ENCODE assay signal across 1 cellular context in the genomic region with DNA sequence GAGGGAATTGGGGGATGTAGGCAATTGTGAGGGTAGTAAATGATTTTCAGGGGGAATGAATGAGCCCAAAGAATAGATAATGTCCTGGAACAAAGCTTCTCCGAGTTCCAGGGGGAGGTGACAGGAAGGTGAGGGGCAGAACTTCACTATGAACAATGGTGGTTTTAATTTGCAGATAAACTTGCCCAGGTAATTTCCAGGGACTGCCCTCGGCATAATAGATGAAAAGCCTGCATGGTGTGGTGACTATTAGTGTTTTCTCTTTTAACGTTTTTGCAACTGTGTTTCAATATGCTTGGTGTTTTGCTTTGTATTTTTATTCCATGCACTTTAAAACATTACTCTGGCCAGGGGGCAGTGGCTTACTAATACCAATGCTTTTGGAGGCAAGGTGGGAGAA.
TF ChIP-seq lines count a peak whose summit lies in the region.

No MANE protein-coding gene starts in this region.

TF ChIP-seq in GM12878, 131 proteins besides CTCF, POLR2A, EP300 and RAD21 (continued from another document):
- no peak for TF ChIP-seq MXI1 (IDR thresholded peaks at IDR 0.05; ENCODE audit: low read depth, low read length)
- TF ChIP-seq CHD1 (IDR thresholded peaks at IDR 0.05; ENCODE audit: low read depth, low read length) = no peak
- TF ChIP-seq FOXK2 (IDR thresholded peaks at IDR 0.05) = no peak
- no peak; a peak in 1 of 4 replicates for TF ChIP-seq IKZF2 (IDR thresholded peaks at IDR 0.05)
- TF ChIP-seq SIN3A (IDR thresholded peaks at IDR 0.05; ENCODE audit: low read depth, low read length) = no peak
- no peak for TF ChIP-seq ELK1 (IDR thresholded peaks at IDR 0.05; ENCODE audit: low read depth, low read length)
- TF ChIP-seq SREBF2 (IDR thresholded peaks at IDR 0.05; ENCODE audit: low read length) = no peak
- TF ChIP-seq NR2C1 (IDR thresholded peaks at IDR 0.05) = no peak
- TF ChIP-seq ZBTB11 (CRISPR knock-in tag; IDR thresholded peaks at IDR 0.05) = no peak
- no peak for TF ChIP-seq SREBF1 (IDR thresholded peaks at IDR 0.05; ENCODE audit: low read length)
- no peak for TF ChIP-seq STAT1 (conservative IDR thresholded peaks at IDR 0.05)
- no peak for TF ChIP-seq GATAD2B (conservative IDR thresholded peaks at IDR 0.05; ENCODE audit: low read depth)
- TF ChIP-seq KDM1A (IDR thresholded peaks at IDR 0.05; ENCODE audit: borderline replicate concordance) = no peak
- no peak for TF ChIP-seq NBN (IDR thresholded peaks at IDR 0.05)
- no peak for TF ChIP-seq TCF7 (IDR thresholded peaks at IDR 0.05; ENCODE audit: borderline replicate concordance)
- no peak for TF ChIP-seq STAT3 (IDR thresholded peaks at IDR 0.05; ENCODE audit: low read depth, low read length)
- no peak for TF ChIP-seq EZH2 (IDR thresholded peaks at IDR 0.05; ENCODE audit: borderline replicate concordance, control insufficient read depth, low read depth, low read length)
